Comparison of ENCODE assay signal across 1 cellular context in genomic region chr9:113632776-113633590, GRCh38.
TF ChIP-seq lines count a peak whose summit lies in the region.

No MANE protein-coding gene starts in this region.

TF ChIP-seq in K562, 482 proteins besides CTCF, POLR2A, EP300 and RAD21 (continued from another document and continues in another):
- TF ChIP-seq TFAP4 (CRISPR knock-in tag; IDR thresholded peaks at IDR 0.05; ENCODE audit: borderline replicate concordance) = peak; percentile 53; the same call in 1 of the 2 replicates
- no peak for TF ChIP-seq HOXB6 (CRISPR knock-in tag; IDR thresholded peaks at IDR 0.05; ENCODE audit: borderline replicate concordance)
- TF ChIP-seq SIRT6 (IDR thresholded peaks at IDR 0.05; ENCODE audit: low read depth, low read length) = no peak
- TF ChIP-seq CHD7 (IDR thresholded peaks at IDR 0.05; ENCODE audit: low read depth, low read length) = no peak
- no peak for TF ChIP-seq ILK (tag; IDR thresholded peaks at IDR 0.05; ENCODE audit: borderline replicate concordance, low read depth)
- TF ChIP-seq HNRNPLL (IDR thresholded peaks at IDR 0.05; ENCODE audit: low read depth, low read length, poor library complexity, severe bottlenecking) = no peak
- TF ChIP-seq MEIS2 (IDR thresholded peaks at IDR 0.05; ENCODE audit: partially characterized antibody) = peak; percentile 76
- no peak for TF ChIP-seq ZNF224 (CRISPR knock-in tag; IDR thresholded peaks at IDR 0.05)
- no peak for TF ChIP-seq ZNF408 (CRISPR knock-in tag; IDR thresholded peaks at IDR 0.05; ENCODE audit: low read depth)
- TF ChIP-seq SP1 (CRISPR knock-in tag; IDR thresholded peaks at IDR 0.05) = no peak
- TF ChIP-seq NFE2L1 (tag; IDR thresholded peaks at IDR 0.05; ENCODE audit: borderline replicate concordance, low read depth) = no peak
- TF ChIP-seq ZC3H8 (IDR thresholded peaks at IDR 0.05) = no peak
- TF ChIP-seq POLR2AphosphoS5 (IDR thresholded peaks at IDR 0.05; ENCODE audit: control insufficient read depth, insufficient read depth, low read depth, low read length) = no peak
- TF ChIP-seq ZNF311 (CRISPR knock-in tag; IDR thresholded peaks at IDR 0.05) = no peak
- no peak for TF ChIP-seq ZBTB7A (IDR thresholded peaks at IDR 0.05; ENCODE audit: borderline replicate concordance, control insufficient read depth, low read depth, low read length)
- no peak for TF ChIP-seq ZNF175 (CRISPR knock-in tag; IDR thresholded peaks at IDR 0.05; ENCODE audit: low read depth)
- peak; percentile 52; the same call in 1 of the 2 replicates for TF ChIP-seq EGR1 (conservative IDR thresholded peaks at IDR 0.05)
- TF ChIP-seq CBFA2T3 (IDR thresholded peaks at IDR 0.05) = peak; percentile 33
- no peak; the same call in 1 of the 2 replicates for TF ChIP-seq SMARCA4 (IDR thresholded peaks at IDR 0.05)
- TF ChIP-seq ZNF561 (CRISPR knock-in tag; conservative IDR thresholded peaks at IDR 0.05) = no peak
- TF ChIP-seq POLR2H (tag; IDR thresholded peaks at IDR 0.05; ENCODE audit: low read depth) = no peak
- TF ChIP-seq SUPT5H (IDR thresholded peaks at IDR 0.05) = no peak
- no peak for TF ChIP-seq MTA1 (IDR thresholded peaks at IDR 0.05; ENCODE audit: borderline replicate concordance)
- TF ChIP-seq, protein P1, sequence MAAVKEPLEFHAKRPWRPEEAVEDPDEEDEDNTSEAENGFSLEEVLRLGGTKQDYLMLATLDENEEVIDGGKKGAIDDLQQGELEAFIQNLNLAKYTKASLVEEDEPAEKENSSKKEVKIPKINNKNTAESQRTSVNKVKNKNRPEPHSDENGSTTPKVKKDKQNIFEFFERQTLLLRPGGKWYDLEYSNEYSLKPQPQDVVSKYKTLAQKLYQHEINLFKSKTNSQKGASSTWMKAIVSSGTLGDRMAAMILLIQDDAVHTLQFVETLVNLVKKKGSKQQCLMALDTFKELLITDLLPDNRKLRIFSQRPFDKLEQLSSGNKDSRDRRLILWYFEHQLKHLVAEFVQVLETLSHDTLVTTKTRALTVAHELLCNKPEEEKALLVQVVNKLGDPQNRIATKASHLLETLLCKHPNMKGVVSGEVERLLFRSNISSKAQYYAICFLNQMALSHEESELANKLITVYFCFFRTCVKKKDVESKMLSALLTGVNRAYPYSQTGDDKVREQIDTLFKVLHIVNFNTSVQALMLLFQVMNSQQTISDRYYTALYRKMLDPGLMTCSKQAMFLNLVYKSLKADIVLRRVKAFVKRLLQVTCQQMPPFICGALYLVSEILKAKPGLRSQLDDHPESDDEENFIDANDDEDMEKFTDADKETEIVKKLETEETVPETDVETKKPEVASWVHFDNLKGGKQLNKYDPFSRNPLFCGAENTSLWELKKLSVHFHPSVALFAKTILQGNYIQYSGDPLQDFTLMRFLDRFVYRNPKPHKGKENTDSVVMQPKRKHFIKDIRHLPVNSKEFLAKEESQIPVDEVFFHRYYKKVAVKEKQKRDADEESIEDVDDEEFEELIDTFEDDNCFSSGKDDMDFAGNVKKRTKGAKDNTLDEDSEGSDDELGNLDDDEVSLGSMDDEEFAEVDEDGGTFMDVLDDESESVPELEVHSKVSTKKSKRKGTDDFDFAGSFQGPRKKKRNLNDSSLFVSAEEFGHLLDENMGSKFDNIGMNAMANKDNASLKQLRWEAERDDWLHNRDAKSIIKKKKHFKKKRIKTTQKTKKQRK (IDR thresholded peaks at IDR 0.05; ENCODE audit: borderline replicate concordance, low read depth, low read length) = no peak
- TF ChIP-seq NUFIP1 (IDR thresholded peaks at IDR 0.05; ENCODE audit: partially characterized antibody) = no peak
- TF ChIP-seq ZBTB43 (CRISPR knock-in tag; IDR thresholded peaks at IDR 0.05) = no peak
- TF ChIP-seq CBX8 (IDR thresholded peaks at IDR 0.05; ENCODE audit: borderline replicate concordance, extremely low read depth, low read depth, low read length, poor library complexity, severe bottlenecking) = no peak
- no peak for TF ChIP-seq ZMIZ1 (IDR thresholded peaks at IDR 0.05; ENCODE audit: low read depth in 2 of 2, low read length in 2 of 2)
- TF ChIP-seq FOXK1 (CRISPR knock-in tag; IDR thresholded peaks at IDR 0.05; ENCODE audit: borderline replicate concordance) = no peak
- no peak for TF ChIP-seq ZNF316 (IDR thresholded peaks at IDR 0.05)
- no peak for TF ChIP-seq ZNF830 (CRISPR knock-in tag; IDR thresholded peaks at IDR 0.05)
- no peak for TF ChIP-seq ARID3A (IDR thresholded peaks at IDR 0.05; ENCODE audit: borderline replicate concordance, low read depth, low read length)
- TF ChIP-seq, protein P2, sequence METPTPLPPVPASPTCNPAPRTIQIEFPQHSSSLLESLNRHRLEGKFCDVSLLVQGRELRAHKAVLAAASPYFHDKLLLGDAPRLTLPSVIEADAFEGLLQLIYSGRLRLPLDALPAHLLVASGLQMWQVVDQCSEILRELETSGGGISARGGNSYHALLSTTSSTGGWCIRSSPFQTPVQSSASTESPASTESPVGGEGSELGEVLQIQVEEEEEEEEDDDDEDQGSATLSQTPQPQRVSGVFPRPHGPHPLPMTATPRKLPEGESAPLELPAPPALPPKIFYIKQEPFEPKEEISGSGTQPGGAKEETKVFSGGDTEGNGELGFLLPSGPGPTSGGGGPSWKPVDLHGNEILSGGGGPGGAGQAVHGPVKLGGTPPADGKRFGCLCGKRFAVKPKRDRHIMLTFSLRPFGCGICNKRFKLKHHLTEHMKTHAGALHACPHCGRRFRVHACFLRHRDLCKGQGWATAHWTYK (CRISPR knock-in tag; IDR thresholded peaks at IDR 0.05) = no peak
- TF ChIP-seq SNAPC5 (CRISPR knock-in tag; IDR thresholded peaks at IDR 0.05) = no peak
- TF ChIP-seq FOSL1 (tag; conservative IDR thresholded peaks at IDR 0.05) = peak; percentile 64
